ENCODE assay signal across 13 cellular contexts in genomic region chr19:4699826-4700572, GRCh38. TPM values are rescaled to one million over a fixed set of nuclear protein-coding genes. Genes with fewer than 3 reads are reported as not detected.
DNase-seq lines count a peak whose midpoint lies in the region; ATAC-seq, FAIRE-seq and TF ChIP-seq lines count a peak whose summit lies in the region.
"Had no signal": no experiment of that assay in that cellular context is flagged by ENCODE, and none has a peak within 500 bp of the region (broad histone marks: within the 10 kb centered on the region; RNA-seq: fewer than 3 reads in every experiment).

No MANE protein-coding gene starts in this region.

- TF ChIP-seq CTCF in kidney (IDR thresholded peaks at IDR 0.05; ENCODE audit: borderline replicate concordance, extremely low read depth, insufficient read depth): no peak

- peak; percentile 87 for DNase-seq in NCI-H2171 treated with DMSO at 0.1 percent for 48 hours (lab: John Stamatoyannopoulos, UW)
- no peak for DNase-seq in NCI-H2171 (lab: John Stamatoyannopoulos, UW)
- peak; percentile 55 for DNase-seq in kidney
- DNase-seq in NCI-H82 treated with DMSO at 0.1 percent for 48 hours (lab: John Stamatoyannopoulos, UW; ENCODE audit: unreplicated experiment): no peak
- DNase-seq in RPMI8226: no peak
- DNase-seq: Calu3; CD4-positive, alpha-beta T cell; DMS 273 treated with DMSO at 0.1 percent for 48 hours; H7 had no signal

- intact Hi-C loops in kidney (cut with DNase I): no loop called here

- no peaks in the 10 kb centered on the region for H3K9me3 ChIP-seq in kidney (ENCODE audit: control insufficient read depth in 1 of 2, low read length in 2 of 2)

- ATAC-seq in HG03457 (IDR thresholded peaks at IDR 0.05; ENCODE audit: unreplicated experiment) (no peak), HG02885 (IDR thresholded peaks at IDR 0.05; ENCODE audit: poor library complexity, unreplicated experiment) (no peak)

- no peak for FAIRE-seq in kidney (lab: Jason Lieb, UNC)

- H3K9ac ChIP-seq in kidney (ENCODE audit: low read length in 2 of 2): no peak overlapping the region

- peaks cover 18 to 48% of the 10 kb centered on the region in 2 donors for H3K36me3 ChIP-seq in kidney (ENCODE audit: control insufficient read depth in 1 of 2, insufficient read depth in 2 of 2, low read length in 2 of 2)

- H3K27ac ChIP-seq in kidney (ENCODE audit: low read depth in 2 of 2, low read length in 2 of 2) (no peak overlapping the region), skin epidermis (peak overlapping the region in 12 of 21 experiments; percentile 8 to 81 (median 67))
- H3K27ac ChIP-seq: 22Rv1 had no signal

- H3K4me1 ChIP-seq in kidney (ENCODE audit: control insufficient read depth in 1 of 2, insufficient read depth in 1 of 2, low read depth in 1 of 2, low read length in 2 of 2): no peaks in the 10 kb centered on the region

- H3K4me3 ChIP-seq in kidney (ENCODE audit: low read length in 2 of 2) (no peak overlapping the region), skin epidermis (no peak overlapping the region)

RNA-seq across cellular contexts. Expression of gene DPP9, which starts 23.6 kb away (rescaled TPM):
- 61.9 TPM for total RNA-seq in kidney
- 14.0 TPM for polyA plus RNA-seq in kidney (ENCODE audit: insufficient read depth, low read depth, low replicate concordance)

RNA-seq across cellular contexts. Expression of gene MYDGF, which starts 29.9 kb away (rescaled TPM):
- 75.8 TPM for total RNA-seq in kidney
- polyA plus RNA-seq in kidney (ENCODE audit: insufficient read depth, low read depth, low replicate concordance): 85.5 TPM

Comparison
In these comparisons a context has a peak if more than half of its experiments do, and no peak if none do; other contexts are left out.
1. DNase-seq: peak in NCI-H2171 treated with DMSO at 0.1 percent for 48 hours (single experiment) and kidney (single experiment); none in NCI-H2171 (single experiment), NCI-H82 treated with DMSO at 0.1 percent for 48 hours (single experiment) and RPMI8226 (single experiment).
2. H3K27ac ChIP-seq: peak in skin epidermis (12 of 21); none in kidney (0 of 2).